ENCODE assay signal across 15 cellular contexts in genomic region chr15:40162552-40162951, GRCh38. TPM values are rescaled to one million over a fixed set of nuclear protein-coding genes. Genes with fewer than 3 reads are reported as not detected.
DNase-seq lines count a peak whose midpoint lies in the region; ATAC-seq and TF ChIP-seq lines count a peak whose summit lies in the region.
"Had no signal": no experiment of that assay in that cellular context is flagged by ENCODE, and none has a peak within 500 bp of the region (broad histone marks: within the 10 kb centered on the region; RNA-seq: fewer than 3 reads in every experiment).

No MANE protein-coding gene starts in this region.

- no peaks in the 10 kb centered on the region for H3K9me3 Mint-ChIP-seq in neural progenitor cell
- H3K9me3 Mint-ChIP-seq: activated CD4-positive, alpha-beta T cell treated with anti-CD3 and anti-CD28 coated beads, Interleukin-2, amount 10 ng/mL, durations not matched to agents 7 days and 5 days; HFFc6; immature natural killer cell; stimulated activated naive CD8-positive, alpha-beta T cell treated with anti-CD3 and anti-CD28 coated beads, Interleukin-15, amount 100 ng/mL, for 72 hours; T-cell had no signal

- H4K20me1 ChIP-seq in Karpas-422 (ENCODE audit: insufficient read depth, low read depth, low read length), result no peaks in the 10 kb centered on the region
- H4K20me1 ChIP-seq in neural progenitor cell (ENCODE audit: low read depth), result peaks cover 31% of the 10 kb centered on the region

- H3K4me3 Mint-ChIP-seq in neural progenitor cell, result no peak overlapping the region
- H3K4me3 Mint-ChIP-seq: activated CD4-positive, alpha-beta T cell treated with anti-CD3 and anti-CD28 coated beads, Interleukin-2, amount 10 ng/mL, durations not matched to agents 7 days and 5 days; HFFc6; immature natural killer cell; stimulated activated naive CD8-positive, alpha-beta T cell treated with anti-CD3 and anti-CD28 coated beads, Interleukin-15, amount 100 ng/mL, for 72 hours; T-cell had no signal

- H3K4me1 ChIP-seq in Karpas-422 (ENCODE audit: low read length) (peaks cover 36% of the 10 kb centered on the region), neural progenitor cell (peaks cover 26% of the 10 kb centered on the region)

- H3K27ac ChIP-seq in Karpas-422 (ENCODE audit: low read length), result peak overlapping the region; percentile 74; the same call in 1 of the 2 replicates
- no peak overlapping the region for H3K27ac ChIP-seq in neural progenitor cell

- peaks cover 11% of the 10 kb centered on the region for H3K4me1 Mint-ChIP-seq in neural progenitor cell
- H3K4me1 Mint-ChIP-seq: T-cell had no signal

- H3K79me2 ChIP-seq in Karpas-422 (ENCODE audit: low read length) (peaks cover 67% of the 10 kb centered on the region), neural progenitor cell (ENCODE audit: low read depth) (peaks cover 67% of the 10 kb centered on the region)

- H3K27me3 ChIP-seq in Karpas-422 (ENCODE audit: low read length), result no peaks in the 10 kb centered on the region
- H3K27me3 ChIP-seq in neural progenitor cell, result no peaks in the 10 kb centered on the region

- ATAC-seq in HG02970 (IDR thresholded peaks at IDR 0.05; ENCODE audit: low FRiP score, unreplicated experiment), result no peak
- ATAC-seq: stimulated activated naive CD8-positive, alpha-beta T cell treated with anti-CD3 and anti-CD28 coated beads, Interleukin-15, amount 100 ng/mL, for 72 hours; T-cell had no signal

- H3F3A ChIP-seq in neural progenitor cell (ENCODE audit: low read depth), result peaks cover 3% of the 10 kb centered on the region

- H3K36me3 ChIP-seq in Karpas-422 (ENCODE audit: insufficient read depth, low read length), result peaks cover 37% of the 10 kb centered on the region
- H3K36me3 ChIP-seq in neural progenitor cell, result peaks cover 17% of the 10 kb centered on the region

- in situ Hi-C loops in astrocyte of the spinal cord (cut with HindIII; ENCODE audit: low sequenced_read_pairs), result no loop called here

- no peak overlapping the region for H2AFZ ChIP-seq in Karpas-422 (ENCODE audit: low read length)
- no peak overlapping the region for H2AFZ ChIP-seq in neural progenitor cell (replicated peaks)

- peaks cover 17% of the 10 kb centered on the region for H3K36me3 Mint-ChIP-seq in neural progenitor cell
- H3K36me3 Mint-ChIP-seq: T-cell had no signal

- peaks cover 2% of the 10 kb centered on the region for H3K27me3 Mint-ChIP-seq in neural progenitor cell (ENCODE audit: insufficient read depth, low read depth)
- H3K27me3 Mint-ChIP-seq: activated CD4-positive, alpha-beta T cell treated with anti-CD3 and anti-CD28 coated beads, Interleukin-2, amount 10 ng/mL, durations not matched to agents 7 days and 5 days; stimulated activated naive CD8-positive, alpha-beta T cell treated with anti-CD3 and anti-CD28 coated beads, Interleukin-15, amount 100 ng/mL, for 72 hours; T-cell had no signal

- TF ChIP-seq CTCF in astrocyte of the spinal cord (IDR thresholded peaks at IDR 0.05; ENCODE audit: low read depth, low read length) (no peak), neural progenitor cell (IDR thresholded peaks at IDR 0.05) (no peak)

- peak overlapping the region; percentile 75 for H3K4me3 ChIP-seq in GM08714 (ENCODE audit: low read length)
- H3K4me3 ChIP-seq in Karpas-422 (ENCODE audit: low read length), result peak overlapping the region; percentile 91
- peak overlapping the region; percentile 96 for H3K4me3 ChIP-seq in astrocyte of the spinal cord (ENCODE audit: low read depth, low read length)
- H3K4me3 ChIP-seq in neural progenitor cell, result peak overlapping the region; percentile 69

- H3K9ac ChIP-seq in Karpas-422 (ENCODE audit: low read length) (peak overlapping the region; percentile 90), neural progenitor cell (peak overlapping the region; percentile 31)

- H3K9me3 ChIP-seq in Karpas-422 (ENCODE audit: low read length) (no peaks in the 10 kb centered on the region), neural progenitor cell (ENCODE audit: low read depth) (no peaks in the 10 kb centered on the region)

- H3K27ac Mint-ChIP-seq in neural progenitor cell, result no peak overlapping the region
- H3K27ac Mint-ChIP-seq: activated CD4-positive, alpha-beta T cell treated with anti-CD3 and anti-CD28 coated beads, Interleukin-2, amount 10 ng/mL, durations not matched to agents 7 days and 5 days; HFFc6; immature natural killer cell; stimulated activated naive CD8-positive, alpha-beta T cell treated with anti-CD3 and anti-CD28 coated beads, Interleukin-15, amount 100 ng/mL, for 72 hours; T-cell had no signal

- DNase-seq in Karpas-422 (no peak), astrocyte of the spinal cord (ENCODE audit: low read depth, low spot score) (no peak), neural progenitor cell (ENCODE audit: low spot score) (no peak), NCI-H748 (lab: John Stamatoyannopoulos, UW; ENCODE audit: unreplicated experiment) (no peak), SW480 (ENCODE audit: low spot score) (no peak), 8988T (no peak)
- DNase-seq: activated CD4-positive, alpha-beta T cell treated with anti-CD3 and anti-CD28 coated beads, Interleukin-2, amount 10 ng/mL, durations not matched to agents 7 days and 5 days; HFFc6; immature natural killer cell; KG1; NCI-H446; stimulated activated naive CD8-positive, alpha-beta T cell treated with anti-CD3 and anti-CD28 coated beads, Interleukin-15, amount 100 ng/mL, for 72 hours; T-cell had no signal

- H3K9me2 ChIP-seq in Karpas-422 (replicated peaks; ENCODE audit: insufficient read depth, low read length), result no peaks in the 10 kb centered on the region; the same call in 1 of the 2 replicates

- H3K4me2 ChIP-seq in Karpas-422 (ENCODE audit: low read depth, low read length, poor library complexity, severe bottlenecking) (peak overlapping the region; percentile 81), neural progenitor cell (peak overlapping the region; percentile 95)

RNA-seq across cellular contexts. Expression of gene BUB1B, which starts 1.7 kb away (rescaled TPM):
- 58.2 and 60.1 TPM in 2 replicates for total RNA-seq in Karpas-422 (2014; rRNA removed; shearing (Covaris generic); ENCODE audit: low replicate concordance)
- 129 and 167 TPM in 2 replicates for total RNA-seq in neural progenitor cell (ENCODE audit: low replicate concordance)

RNA-seq across cellular contexts. Expression of gene BMF, which starts 53.9 kb away (rescaled TPM):
- total RNA-seq in Karpas-422 (2014; rRNA removed; shearing (Covaris generic); ENCODE audit: low replicate concordance), result 3.0 and 5.4 TPM in 2 replicates
- 8.0 and 12.1 TPM in 2 replicates for total RNA-seq in neural progenitor cell (ENCODE audit: low replicate concordance)
